In genomic region chr4:5931526-5931925, GRCh38 we compare ENCODE assay signal across 19 cellular contexts. TPM values are rescaled to one million over a fixed set of nuclear protein-coding genes. Genes with fewer than 3 reads are reported as not detected.
"Had no signal": no experiment of that assay in that cellular context is flagged by ENCODE, and none has a peak within 500 bp of the region (broad histone marks: within the 10 kb centered on the region; RNA-seq: fewer than 3 reads in every experiment).

No MANE protein-coding gene starts in this region.

- H3K9me3 Mint-ChIP-seq: activated CD8-positive, alpha-beta T cell treated with anti-CD3 and anti-CD28 coated beads for 36 hours; activated naive CD8-positive, alpha-beta T cell treated with anti-CD3 and anti-CD28 coated beads, Interleukin-2, amount 10 ng/mL, durations not matched to agents 7 days and 5 days had no signal

- H3K4me1 ChIP-seq: adrenal gland, Peyer's patch had no signal

- H3K4me2 ChIP-seq: SK-N-SH had no signal

- H3K4me3 ChIP-seq: adrenal gland, Peyer's patch, SJCRH30 had no signal

- H3K27ac ChIP-seq: adrenal gland, Peyer's patch, RWPE1, SJCRH30, VCaP had no signal

- DNase-seq: activated CD4-positive, alpha-beta T cell treated with anti-CD3 and anti-CD28 coated beads for 36 hours; activated CD4-positive, alpha-beta T cell treated with anti-CD3 and anti-CD28 coated beads, Interleukin-2, amount 50 U/mL, for 1 hour; activated CD8-positive, alpha-beta memory T cell treated with anti-CD3 and anti-CD28 coated beads, Interleukin-2, amount 50 U/mL, for 4 hours; activated CD8-positive, alpha-beta T cell treated with anti-CD3 and anti-CD28 coated beads for 36 hours; activated naive CD4-positive, alpha-beta T cell treated with anti-CD3 and anti-CD28 coated beads, Interleukin-2, amount 50 U/mL, for 16 hours; activated naive CD8-positive, alpha-beta T cell treated with anti-CD3 and anti-CD28 coated beads, Interleukin-2, amount 10 ng/mL, durations not matched to agents 7 days and 5 days; adrenal gland; cerebellar nuclear complex; Kasumi-1; NCI-H1930; NCI-H226; NK-92 treated with Interleukin-12 subunit alpha and Interleukin-12 subunit beta, amount 100 ng/mL, for 24 hours; Peyer's patch; Right ventricle myocardium superior; SJCRH30; SK-N-SH; T-helper 1 cell had no signal

- H3K27me3 Mint-ChIP-seq: activated naive CD8-positive, alpha-beta T cell treated with anti-CD3 and anti-CD28 coated beads, Interleukin-2, amount 10 ng/mL, durations not matched to agents 7 days and 5 days had no signal

- H3K27me3 ChIP-seq: Peyer's patch had no signal

- H3K9me2 ChIP-seq: SK-N-SH had no signal

- H3K36me3 ChIP-seq: adrenal gland, Peyer's patch, SJCRH30 had no signal

- H3K36me3 Mint-ChIP-seq: activated naive CD8-positive, alpha-beta T cell treated with anti-CD3 and anti-CD28 coated beads, Interleukin-2, amount 10 ng/mL, durations not matched to agents 7 days and 5 days had no signal

- H3K9me3 ChIP-seq: adrenal gland, Peyer's patch, SJCRH30, SK-N-SH had no signal

- ATAC-seq: activated CD4-positive, alpha-beta T cell treated with anti-CD3 and anti-CD28 coated beads for 36 hours; activated CD8-positive, alpha-beta T cell treated with anti-CD3 and anti-CD28 coated beads for 36 hours had no signal

- H3K4me3 Mint-ChIP-seq: activated CD4-positive, alpha-beta T cell treated with anti-CD3 and anti-CD28 coated beads for 36 hours; activated CD8-positive, alpha-beta T cell treated with anti-CD3 and anti-CD28 coated beads for 36 hours; activated naive CD8-positive, alpha-beta T cell treated with anti-CD3 and anti-CD28 coated beads, Interleukin-2, amount 10 ng/mL, durations not matched to agents 7 days and 5 days had no signal

- H3K27ac Mint-ChIP-seq: activated CD4-positive, alpha-beta T cell treated with anti-CD3 and anti-CD28 coated beads for 36 hours; activated CD8-positive, alpha-beta T cell treated with anti-CD3 and anti-CD28 coated beads for 36 hours; activated naive CD8-positive, alpha-beta T cell treated with anti-CD3 and anti-CD28 coated beads, Interleukin-2, amount 10 ng/mL, durations not matched to agents 7 days and 5 days had no signal

- H3K4me1 Mint-ChIP-seq: activated CD4-positive, alpha-beta T cell treated with anti-CD3 and anti-CD28 coated beads for 36 hours; activated naive CD8-positive, alpha-beta T cell treated with anti-CD3 and anti-CD28 coated beads, Interleukin-2, amount 10 ng/mL, durations not matched to agents 7 days and 5 days had no signal

RNA-seq across cellular contexts. Expression of gene CRMP1, which starts 38.6 kb away (rescaled TPM):
- total RNA-seq: activated CD4-positive, alpha-beta T cell treated with anti-CD3 and anti-CD28 coated beads for 36 hours; activated CD8-positive, alpha-beta T cell treated with anti-CD3 and anti-CD28 coated beads for 36 hours; activated naive CD8-positive, alpha-beta T cell treated with anti-CD3 and anti-CD28 coated beads, Interleukin-2, amount 10 ng/mL, durations not matched to agents 7 days and 5 days had no signal
